Comparison of ENCODE assay signal across 23 cellular contexts in genomic region chr4:77525538-77525937, GRCh38.
DNase-seq lines count a peak whose midpoint lies in the region; ATAC-seq, FAIRE-seq and TF ChIP-seq lines count a peak whose summit lies in the region.
"Had no signal": no experiment of that assay in that cellular context is flagged by ENCODE, and none has a peak within 500 bp of the region (broad histone marks: within the 10 kb centered on the region; RNA-seq: fewer than 3 reads in every experiment).

No MANE protein-coding gene starts in this region.

- DNase-seq in MCF 10A (ENCODE audit: unreplicated experiment) (no peak), breast epithelium (ENCODE audit: low spot score in 2 of 2) (no peak), bronchial epithelial cell (ENCODE audit: low read depth) (peak; percentile 86), left lung (no peak), NCI-H2029 treated with DMSO at 0.1 percent for 48 hours (lab: John Stamatoyannopoulos, UW) (no peak)
- no peak for DNase-seq in activated naive CD8-positive, alpha-beta T cell treated with anti-CD3 and anti-CD28 coated beads for 36 hours
- DNase-seq: Caco-2; CD4-positive, CD25-positive, alpha-beta regulatory T cell; CD8-positive, alpha-beta T cell; DMS 273 treated with DMSO at 0.1 percent for 48 hours; DND-41; GOT3; HFFc6 had no signal

- intact Hi-C loops in MCF 10A (cut with micrococcal nuclease) = no loop called here
- intact Hi-C loops in breast epithelium (cut with DNase I; ENCODE audit: low total_unique reads) = no loop called here
- intact Hi-C loops in left lung (cut with DNase I) = no loop called here

- H3K4me3 ChIP-seq in breast epithelium (no peak overlapping the region), bronchial epithelial cell (ENCODE audit: low read depth, low read length) (no peak overlapping the region), left lung (no peak overlapping the region)
- H3K4me3 ChIP-seq: BLaER1, HAP-1 had no signal

- no peak for FAIRE-seq in bronchial epithelial cell (lab: Jason Lieb, UNC)
- FAIRE-seq: A204.1, D721Med, G401.6, GM12892, H54 had no signal

- TF ChIP-seq CTCF in MCF 10A (IDR thresholded peaks at IDR 0.05; ENCODE audit: unreplicated experiment) (no peak), breast epithelium (IDR thresholded peaks at IDR 0.05) (no peak), bronchial epithelial cell (IDR thresholded peaks at IDR 0.05; ENCODE audit: insufficient read depth, low read length, severe bottlenecking) (no peak), left lung (IDR thresholded peaks at IDR 0.05) (no peak)

- TF ChIP-seq POLR2A in breast epithelium (IDR thresholded peaks at IDR 0.05) = no peak

- CTCF ChIA-PET in MCF 10A (lab: Yijun Ruan, JAX) = no interaction called here

- H3K27me3 Mint-ChIP-seq in MCF 10A (ENCODE audit: insufficient read depth, unreplicated experiment) = no peaks in the 10 kb centered on the region
- peaks cover 48% of the 10 kb centered on the region for H3K27me3 Mint-ChIP-seq in activated naive CD8-positive, alpha-beta T cell treated with anti-CD3 and anti-CD28 coated beads for 36 hours

- H3K36me3 ChIP-seq in breast epithelium = no peaks in the 10 kb centered on the region
- no peaks in the 10 kb centered on the region for H3K36me3 ChIP-seq in bronchial epithelial cell (ENCODE audit: control insufficient read depth, insufficient read depth, low read length)
- no peaks in the 10 kb centered on the region for H3K36me3 ChIP-seq in left lung
- H3K36me3 ChIP-seq: BLaER1, HAP-1 had no signal

- H3K36me3 Mint-ChIP-seq in MCF 10A (ENCODE audit: insufficient read depth, unreplicated experiment) = no peaks in the 10 kb centered on the region
- no peaks in the 10 kb centered on the region for H3K36me3 Mint-ChIP-seq in activated naive CD8-positive, alpha-beta T cell treated with anti-CD3 and anti-CD28 coated beads for 36 hours
- H3K36me3 Mint-ChIP-seq: CD4-positive, CD25-positive, alpha-beta regulatory T cell; CD8-positive, alpha-beta T cell had no signal

- POLR2A ChIA-PET in MCF 10A (lab: Yijun Ruan, JAX) = interaction anchor here (1.4 kb wide), 1 partner anchor 53 kb away, joined by 4 read pairs; no protein-coding TSS in a partner anchor

- peak; percentile 58 for ATAC-seq in left lung
- ATAC-seq: CD8-positive, alpha-beta T cell had no signal

- peaks cover 19% of the 10 kb centered on the region for H3K4me1 Mint-ChIP-seq in MCF 10A (ENCODE audit: insufficient read depth, unreplicated experiment)
- H3K4me1 Mint-ChIP-seq in activated naive CD8-positive, alpha-beta T cell treated with anti-CD3 and anti-CD28 coated beads for 36 hours = no peaks in the 10 kb centered on the region
- H3K4me1 Mint-ChIP-seq: B cell had no signal

- no peak overlapping the region for H3K27ac ChIP-seq in breast epithelium
- H3K27ac ChIP-seq in left lung = no peak overlapping the region
- H3K27ac ChIP-seq: 22Rv1, BLaER1, C4-2B had no signal

- no peaks in the 10 kb centered on the region for H3K9me3 ChIP-seq in breast epithelium
- peaks cover 0 to 6% of the 10 kb centered on the region in 2 donors for H3K9me3 ChIP-seq in left lung
- H3K9me3 ChIP-seq: Caco-2, HAP-1 had no signal

- BruUV-seq in MCF 10A (replicated peaks; lab: Mats Ljungman, UMichigan) = no TSS peak

- H3K9me3 Mint-ChIP-seq in MCF 10A (ENCODE audit: unreplicated experiment) = peaks cover 7% of the 10 kb centered on the region
- peaks cover 6% of the 10 kb centered on the region for H3K9me3 Mint-ChIP-seq in activated naive CD8-positive, alpha-beta T cell treated with anti-CD3 and anti-CD28 coated beads for 36 hours
- H3K9me3 Mint-ChIP-seq: HFFc6 had no signal

- H3K4me1 ChIP-seq in breast epithelium (no peaks in the 10 kb centered on the region), left lung (no peaks in the 10 kb centered on the region)
- H3K4me1 ChIP-seq: BLaER1, Caco-2, HAP-1 had no signal

- peak overlapping the region; percentile 50 for H3K27ac Mint-ChIP-seq in MCF 10A (ENCODE audit: low read depth, unreplicated experiment)
- no peak overlapping the region for H3K27ac Mint-ChIP-seq in activated naive CD8-positive, alpha-beta T cell treated with anti-CD3 and anti-CD28 coated beads for 36 hours
- H3K27ac Mint-ChIP-seq: B cell; CD4-positive, CD25-positive, alpha-beta regulatory T cell; CD8-positive, alpha-beta T cell; HFFc6 had no signal

- no peaks in the 10 kb centered on the region for H3K27me3 ChIP-seq in breast epithelium
- no peaks in the 10 kb centered on the region for H3K27me3 ChIP-seq in bronchial epithelial cell (ENCODE audit: control insufficient read depth, insufficient read depth, low read length)
- no peaks in the 10 kb centered on the region for H3K27me3 ChIP-seq in left lung
- H3K27me3 ChIP-seq: BLaER1 had no signal

- H3K4me3 Mint-ChIP-seq in MCF 10A (ENCODE audit: unreplicated experiment) = no peak overlapping the region
- no peak overlapping the region for H3K4me3 Mint-ChIP-seq in activated naive CD8-positive, alpha-beta T cell treated with anti-CD3 and anti-CD28 coated beads for 36 hours
- H3K4me3 Mint-ChIP-seq: B cell; CD4-positive, CD25-positive, alpha-beta regulatory T cell; CD8-positive, alpha-beta T cell; HFFc6 had no signal
